ENCODE assay signal across 27 cellular contexts in genomic region chr14:97747282-97747681, GRCh38.
"Had no signal": no experiment of that assay in that cellular context is flagged by ENCODE, and none has a peak within 500 bp of the region (broad histone marks: within the 10 kb centered on the region; RNA-seq: fewer than 3 reads in every experiment).

No MANE protein-coding gene starts in this region.

- DNase-seq: activated CD4-positive, alpha-beta memory T cell treated with anti-CD3 and anti-CD28 coated beads, Interleukin-2, amount 10 ng/mL, durations not matched to agents 7 days and 5 days; activated CD4-positive, alpha-beta T cell treated with anti-CD3 and anti-CD28 coated beads for 36 hours; activated CD4-positive, alpha-beta T cell treated with anti-CD3 and anti-CD28 coated beads, Interleukin-2, amount 50 U/mL, for 1 hour; activated gamma-delta T cell; activated naive CD4-positive, alpha-beta T cell treated with anti-CD3 and anti-CD28 coated beads for 36 hours; activated T-cell treated with anti-CD3 and anti-CD28 coated beads for 4 hours; activated T-cell treated with anti-CD3 and anti-CD28 coated beads, Interleukin-2, amount 50 U/mL, for 48 hours; amygdala; brain microvascular endothelial cell; Karpas-422; MM.1S; NCI-H146; NCI-H1930; NCI-H345; NCI-H510A; NCI-H526 treated with DMSO at 0.1 percent for 48 hours; NCI-H82; Peyer's patch; Right ventricle myocardium superior; SJCRH30; SK-N-SH; T-helper 1 cell had no signal

- H3K27me3 Mint-ChIP-seq: activated CD4-positive, alpha-beta T cell treated with anti-CD3 and anti-CD28 coated beads for 36 hours; activated naive CD8-positive, alpha-beta T cell; activated T-helper 17 cell treated with anti-CD3 and anti-CD28 coated beads, Interleukin-2, amount 50 U/mL, for 72 hours had no signal

- H3K4me1 Mint-ChIP-seq: activated CD4-positive, alpha-beta memory T cell treated with anti-CD3 and anti-CD28 coated beads, Interleukin-2, amount 10 ng/mL, durations not matched to agents 7 days and 5 days; activated CD4-positive, alpha-beta T cell treated with anti-CD3 and anti-CD28 coated beads for 36 hours; activated T-helper 17 cell treated with anti-CD3 and anti-CD28 coated beads, Interleukin-2, amount 50 U/mL, for 72 hours had no signal

- H3K36me3 ChIP-seq: brain microvascular endothelial cell, cardiac muscle cell, Peyer's patch, SJCRH30 had no signal

- H3K9ac ChIP-seq: SK-N-SH had no signal

- H3K4me1 ChIP-seq: Peyer's patch, SJCRH30 had no signal

- H3K27ac ChIP-seq: brain microvascular endothelial cell, cardiac muscle cell, Peyer's patch, RWPE1, SJCRH30, VCaP had no signal

- H3K27me3 ChIP-seq: brain microvascular endothelial cell, cardiac muscle cell, Peyer's patch, SJCRH30 had no signal

- H3K9me3 ChIP-seq: Peyer's patch, SJCRH30, SK-N-SH had no signal

- H3K4me3 Mint-ChIP-seq: activated CD4-positive, alpha-beta memory T cell treated with anti-CD3 and anti-CD28 coated beads, Interleukin-2, amount 10 ng/mL, durations not matched to agents 7 days and 5 days; activated CD4-positive, alpha-beta T cell treated with anti-CD3 and anti-CD28 coated beads for 36 hours; activated naive CD4-positive, alpha-beta T cell treated with anti-CD3 and anti-CD28 coated beads for 36 hours; activated naive CD8-positive, alpha-beta T cell; activated T-helper 17 cell treated with anti-CD3 and anti-CD28 coated beads, Interleukin-2, amount 50 U/mL, for 72 hours had no signal

- H3K4me2 ChIP-seq: SK-N-SH had no signal

- H3K27ac Mint-ChIP-seq: activated CD4-positive, alpha-beta memory T cell treated with anti-CD3 and anti-CD28 coated beads, Interleukin-2, amount 10 ng/mL, durations not matched to agents 7 days and 5 days; activated CD4-positive, alpha-beta T cell treated with anti-CD3 and anti-CD28 coated beads for 36 hours; activated naive CD4-positive, alpha-beta T cell treated with anti-CD3 and anti-CD28 coated beads for 36 hours; activated naive CD8-positive, alpha-beta T cell; activated T-helper 17 cell treated with anti-CD3 and anti-CD28 coated beads, Interleukin-2, amount 50 U/mL, for 72 hours had no signal

- H3K4me3 ChIP-seq: cardiac muscle cell, Peyer's patch, SJCRH30 had no signal

- ATAC-seq: activated CD4-positive, alpha-beta T cell treated with anti-CD3 and anti-CD28 coated beads for 36 hours; activated T-helper 17 cell treated with anti-CD3 and anti-CD28 coated beads, Interleukin-2, amount 50 U/mL, for 72 hours had no signal
